In the genomic region with DNA sequence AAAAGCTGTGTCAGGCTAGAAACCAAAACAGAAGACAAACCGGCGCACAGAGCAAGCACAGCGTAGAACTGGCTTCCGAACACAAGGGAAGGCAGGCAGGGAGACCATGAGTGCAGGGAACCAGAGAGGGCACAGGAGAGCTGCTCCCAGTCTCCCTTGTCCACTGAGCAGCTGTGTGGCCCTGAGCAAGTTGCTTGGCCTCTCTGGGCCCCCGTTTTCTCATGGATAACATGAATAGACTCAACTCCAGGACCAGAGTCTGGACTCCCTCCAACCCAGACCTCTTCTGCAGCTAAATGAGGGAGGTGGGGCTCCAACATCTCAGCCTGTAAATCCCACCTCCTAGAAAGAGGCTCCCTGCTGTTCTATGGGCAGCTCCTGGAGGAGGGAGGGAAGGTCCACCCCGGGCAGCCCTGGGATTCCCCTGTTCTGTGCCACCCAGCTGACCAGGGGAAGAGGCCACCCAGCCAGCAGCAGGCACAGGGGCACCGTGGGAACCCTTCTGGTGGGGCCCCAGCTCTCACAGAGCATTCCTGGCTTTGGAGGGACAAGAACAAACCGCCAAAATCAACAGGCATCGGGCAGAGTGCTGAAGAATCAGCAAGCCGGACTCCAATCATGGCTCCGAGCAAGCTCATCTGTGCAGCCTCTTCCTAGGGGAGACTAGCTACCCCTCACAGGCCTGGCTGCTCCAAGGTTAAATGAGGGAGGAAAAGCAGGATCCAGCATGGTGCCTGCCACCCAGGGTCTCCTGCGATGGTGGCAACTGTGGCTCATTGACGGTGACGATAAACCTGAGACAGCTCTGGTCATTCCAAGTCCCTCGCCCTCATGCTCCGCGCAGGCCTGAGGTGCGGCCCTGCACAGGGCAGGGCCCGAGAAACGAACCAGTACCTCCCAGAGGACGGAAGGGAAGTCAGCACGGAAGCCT, we compare ENCODE assay signal across 20 cellular contexts. TPM values are rescaled to one million over a fixed set of nuclear protein-coding genes. Genes with fewer than 3 reads are reported as not detected.
A peak's percentile ranks its signal among the peaks of the same experiment; 100 is the strongest.
DNase-seq lines count a peak whose midpoint lies in the region; ATAC-seq and TF ChIP-seq lines count a peak whose summit lies in the region.
"Had no signal": no experiment of that assay in that cellular context is flagged by ENCODE, and none has a peak within 500 bp of the region (broad histone marks: within the 10 kb centered on the region; RNA-seq: fewer than 3 reads in every experiment).

No MANE protein-coding gene starts in this region.

- ATAC-seq in HG02840 (IDR thresholded peaks at IDR 0.05; ENCODE audit: low FRiP score, unreplicated experiment): no peak
- ATAC-seq: left colon, T-cell had no signal

- no peak overlapping the region for H3K27ac Mint-ChIP-seq in T-helper 2 cell treated with Interferon-gamma antibody and Interleukin-4, amounts not matched to agents 5 μg/mL and 100 μg/mL, for 36 hours
- H3K27ac Mint-ChIP-seq in endodermal cell: no peak overlapping the region
- H3K27ac Mint-ChIP-seq: activated CD4-positive, alpha-beta memory T cell treated with anti-CD3 and anti-CD28 coated beads for 36 hours; activated naive CD8-positive, alpha-beta T cell; T-cell had no signal

- peaks cover 14% of the 10 kb centered on the region for H3K4me1 Mint-ChIP-seq in T-helper 2 cell treated with Interferon-gamma antibody and Interleukin-4, amounts not matched to agents 5 μg/mL and 100 μg/mL, for 36 hours (ENCODE audit: low read depth)
- peaks cover 39% of the 10 kb centered on the region for H3K4me1 Mint-ChIP-seq in endodermal cell

- H3K9me3 ChIP-seq in SK-N-MC (ENCODE audit: low read depth, low read length) (no peaks in the 10 kb centered on the region), endodermal cell (ENCODE audit: control insufficient read depth, low read length) (no peaks in the 10 kb centered on the region)
- H3K9me3 ChIP-seq: MG63, neutrophil had no signal

- no peak for TF ChIP-seq CTCF in endodermal cell (conservative IDR thresholded peaks at IDR 0.05)

- peaks cover 2% of the 10 kb centered on the region for H3K36me3 Mint-ChIP-seq in T-helper 2 cell treated with Interferon-gamma antibody and Interleukin-4, amounts not matched to agents 5 μg/mL and 100 μg/mL, for 36 hours (ENCODE audit: low read depth)
- no peaks in the 10 kb centered on the region for H3K36me3 Mint-ChIP-seq in endodermal cell (ENCODE audit: low read depth)
- H3K36me3 Mint-ChIP-seq: activated CD4-positive, alpha-beta memory T cell treated with anti-CD3 and anti-CD28 coated beads for 36 hours; activated naive CD8-positive, alpha-beta T cell; T-cell had no signal

- H3K9ac ChIP-seq in SK-N-MC (ENCODE audit: insufficient read length) (no peak overlapping the region), endodermal cell (ENCODE audit: extremely low read depth, low read length, poor library complexity, severe bottlenecking) (no peak overlapping the region), rectal smooth muscle tissue (ENCODE audit: low read length) (no peak overlapping the region)

- H3K27ac ChIP-seq in SK-N-MC (peak overlapping the region; percentile 52; the same call in 1 of the 2 replicates), endodermal cell (ENCODE audit: low read depth, low read length) (no peak overlapping the region), rectal smooth muscle tissue (ENCODE audit: low read depth, low read length) (peak overlapping the region; percentile 24), substantia nigra (ENCODE audit: low read depth, low read length, poor library complexity, severe bottlenecking) (no peak overlapping the region)
- H3K27ac ChIP-seq: HL-60, neutrophil, WERI-Rb-1 had no signal

- no peak overlapping the region for H3K4me3 Mint-ChIP-seq in T-helper 2 cell treated with Interferon-gamma antibody and Interleukin-4, amounts not matched to agents 5 μg/mL and 100 μg/mL, for 36 hours
- H3K4me3 Mint-ChIP-seq in endodermal cell: no peak overlapping the region
- H3K4me3 Mint-ChIP-seq: activated CD4-positive, alpha-beta memory T cell treated with anti-CD3 and anti-CD28 coated beads for 36 hours; activated naive CD8-positive, alpha-beta T cell; T-cell had no signal

- peak; percentile 3 for DNase-seq in T-helper 2 cell treated with Interferon-gamma antibody and Interleukin-4, amounts not matched to agents 5 μg/mL and 100 μg/mL, for 36 hours (ENCODE audit: low spot score)
- DNase-seq in T-helper 2 cell: no peak
- no peak for DNase-seq in SK-N-MC (ENCODE audit: low read depth, low spot score)
- DNase-seq in endodermal cell: peak; percentile 42
- DNase-seq in substantia nigra (lab: John Stamatoyannopoulos, UW): no peak
- no peak for DNase-seq in SHP77 (lab: John Stamatoyannopoulos, UW)
- DNase-seq: activated CD4-positive, alpha-beta memory T cell treated with anti-CD3 and anti-CD28 coated beads for 36 hours; MG63; NCI-H1436 treated with DMSO at 0.1 percent for 48 hours; NCI-H510A treated with DMSO at 0.1 percent for 48 hours; retina; stimulated activated CD4-positive, alpha-beta T cell treated with anti-CD3 and anti-CD28 coated beads, Interleukin-12 subunit alpha, Interleukin-12 subunit beta, amount 100 ng/mL, for 4 hours; WERI-Rb-1 had no signal

- no peaks in the 10 kb centered on the region for H3K36me3 ChIP-seq in SK-N-MC (ENCODE audit: insufficient read depth, low read length)
- no peaks in the 10 kb centered on the region for H3K36me3 ChIP-seq in endodermal cell (ENCODE audit: control insufficient read depth, insufficient read depth, low read length)
- no peaks in the 10 kb centered on the region for H3K36me3 ChIP-seq in rectal smooth muscle tissue (ENCODE audit: control insufficient read depth, insufficient read depth, low read length)
- H3K36me3 ChIP-seq: neutrophil, WERI-Rb-1 had no signal

- no peaks in the 10 kb centered on the region for H3K27me3 ChIP-seq in endodermal cell (ENCODE audit: control insufficient read depth, insufficient read depth, low read length, poor library complexity, severe bottlenecking)
- H3K27me3 ChIP-seq in rectal smooth muscle tissue (ENCODE audit: control insufficient read depth, insufficient read depth, low read length): no peaks in the 10 kb centered on the region
- H3K27me3 ChIP-seq: MG63, neutrophil had no signal

- H3K27me3 Mint-ChIP-seq in T-helper 2 cell treated with Interferon-gamma antibody and Interleukin-4, amounts not matched to agents 5 μg/mL and 100 μg/mL, for 36 hours (ENCODE audit: low read depth): no peaks in the 10 kb centered on the region
- H3K27me3 Mint-ChIP-seq in endodermal cell (ENCODE audit: insufficient read depth): no peaks in the 10 kb centered on the region
- H3K27me3 Mint-ChIP-seq: activated CD4-positive, alpha-beta memory T cell treated with anti-CD3 and anti-CD28 coated beads for 36 hours; activated naive CD8-positive, alpha-beta T cell; T-cell had no signal

- 91 to 97% methylated on average over 13 to 22 of the region's 22 CpGs for WGBS in endodermal cell (ENCODE audit: insufficient coverage in 1 of 2, insufficient read length in 1 of 2), 2 experiments

- H3K4me3 ChIP-seq in SK-N-MC (no peak overlapping the region), endodermal cell (ENCODE audit: low read length) (no peak overlapping the region), rectal smooth muscle tissue (ENCODE audit: low read length) (no peak overlapping the region)
- H3K4me3 ChIP-seq: MG63 had no signal

- H3K9me3 Mint-ChIP-seq in T-helper 2 cell treated with Interferon-gamma antibody and Interleukin-4, amounts not matched to agents 5 μg/mL and 100 μg/mL, for 36 hours: no peaks in the 10 kb centered on the region
- no peaks in the 10 kb centered on the region for H3K9me3 Mint-ChIP-seq in endodermal cell
- H3K9me3 Mint-ChIP-seq: activated CD4-positive, alpha-beta memory T cell treated with anti-CD3 and anti-CD28 coated beads for 36 hours; T-cell had no signal

- H3K4me1 ChIP-seq in endodermal cell (ENCODE audit: control insufficient read depth, insufficient read depth, low read length): peaks cover 16% of the 10 kb centered on the region
- H3K4me1 ChIP-seq in rectal smooth muscle tissue (ENCODE audit: control insufficient read depth, insufficient read depth, low read length): peaks cover 29% of the 10 kb centered on the region

RNA-seq across cellular contexts. Expression of a gene that starts 15.1 kb away (rescaled TPM):
- 10 to 100 TPM; 35.5 to 38.3 TPM for total RNA-seq in endodermal cell
- 41.5 TPM for polyA plus RNA-seq in endodermal cell (2013, experiment 1 of 2)
- 41.3 TPM for polyA plus RNA-seq in endodermal cell (2013, experiment 2 of 2)

Comparison
In these comparisons a context has a peak if more than half of its experiments do, and no peak if none do; other contexts are left out.
1. DNase-seq: peak in T-helper 2 cell treated with Interferon-gamma antibody and Interleukin-4, amounts not matched to agents 5 μg/mL and 100 μg/mL, for 36 hours (single experiment) and endodermal cell (single experiment); none in T-helper 2 cell (0 of 5), SK-N-MC (single experiment), substantia nigra (0 of 49) and SHP77 (0 of 2).
2. H3K27ac ChIP-seq: peak in SK-N-MC (single experiment) and rectal smooth muscle tissue (single experiment); none in endodermal cell (single experiment) and substantia nigra (single experiment).